8 cellular contexts compared by ENCODE assay signal in genomic region chr16:54957403-54957802, GRCh38. TPM values are rescaled to one million over a fixed set of nuclear protein-coding genes. Genes with fewer than 3 reads are reported as not detected.
DNase-seq lines count a peak whose midpoint lies in the region; ATAC-seq and TF ChIP-seq lines count a peak whose summit lies in the region.

No MANE protein-coding gene starts in this region.

- TF ChIP-seq CTCF in NB4 (IDR thresholded peaks at IDR 0.05; ENCODE audit: low read depth, low read length) (peak; percentile 75), breast epithelium (IDR thresholded peaks at IDR 0.05) (peak in 2 of 3 donors; percentile 27 to 37), gastrocnemius medialis (IDR thresholded peaks at IDR 0.05 in 4 of 5, conservative IDR thresholded peaks at IDR 0.05 in 1 of 5) (peak in 4 of 5 experiments; percentile 38 to 59 (median 41))

- H3K9me3 ChIP-seq in breast epithelium (no peaks in the 10 kb centered on the region), gastrocnemius medialis (no peaks in the 10 kb centered on the region)

- ATAC-seq in gastrocnemius medialis (no peak), HG02981 (IDR thresholded peaks at IDR 0.05; ENCODE audit: unreplicated experiment) (no peak)

- H3K27me3 ChIP-seq in breast epithelium (no peaks in the 10 kb centered on the region), gastrocnemius medialis (peaks cover 0 to 6% (median 0%) of the 10 kb centered on the region in 3 donors)

- in situ Hi-C loops in gastrocnemius medialis (cut with MboI; ENCODE audit: low sequenced_read_pairs in 4 of 4): loop anchor here in 1 of 4 donors (25.0 kb wide), 1 partner anchor 1020 kb away; no protein-coding TSS in a partner anchor

- H3K4me1 ChIP-seq in breast epithelium (no peaks in the 10 kb centered on the region), gastrocnemius medialis (no peaks in the 10 kb centered on the region)

- DNase-seq in activated CD8-positive, alpha-beta memory T cell treated with anti-CD3 and anti-CD28 coated beads, Interleukin-2, amount 50 U/mL, for 48 hours: peak; percentile 56
- DNase-seq in activated CD8-positive, alpha-beta memory T cell treated with anti-CD3 and anti-CD28 coated beads, Interleukin-2, amount 50 U/mL, for 4 hours: no peak
- DNase-seq in NB4 (ENCODE audit: low read depth): peak; percentile 80
- DNase-seq in breast epithelium (ENCODE audit: low spot score in 2 of 2): no peak
- DNase-seq in gastrocnemius medialis: no peak
- no peak for DNase-seq in GM19238 (ENCODE audit: insufficient read length, low spot score)
- DNase-seq in HuH-7 (ENCODE audit: low spot score): no peak

- TF ChIP-seq POLR2A in NB4 (IDR thresholded peaks at IDR 0.05; ENCODE audit: extremely low read depth, insufficient read length) (no peak), breast epithelium (IDR thresholded peaks at IDR 0.05) (no peak), gastrocnemius medialis (IDR thresholded peaks at IDR 0.05) (no peak)

- H3K36me3 ChIP-seq in breast epithelium: no peaks in the 10 kb centered on the region
- H3K36me3 ChIP-seq in gastrocnemius medialis: no peaks in the 10 kb centered on the region

- no peak overlapping the region for H3K27ac ChIP-seq in breast epithelium
- H3K27ac ChIP-seq in gastrocnemius medialis: no peak overlapping the region

- H3K4me3 ChIP-seq in NB4 (ENCODE audit: low read depth, low read length) (no peak overlapping the region), breast epithelium (no peak overlapping the region), gastrocnemius medialis (no peak overlapping the region)

- intact Hi-C loops in breast epithelium (cut with DNase I; ENCODE audit: low total_unique reads): no loop called here
- intact Hi-C loops in gastrocnemius medialis (cut with DNase I; ENCODE audit: low total_unique reads): no loop called here

RNA-seq across cellular contexts. Expression of gene IRX5, which starts 26.7 kb away (rescaled TPM):
- total RNA-seq in breast epithelium (100 to 1,000 TPM in 1 of 3 donors, 10 to 100 TPM in 2; 10.9 to 119 (median 59.0) TPM), gastrocnemius medialis (1 to 10 TPM in 3 of 4 donors, under 1 TPM in 1; 0.20 to 4.1 (median 2.6) TPM)

Comparison
In these comparisons a context has a peak if more than half of its experiments do, and no peak if none do; other contexts are left out.
1. DNase-seq: peak in activated CD8-positive, alpha-beta memory T cell treated with anti-CD3 and anti-CD28 coated beads, Interleukin-2, amount 50 U/mL, for 48 hours (single experiment) and NB4 (single experiment); none in activated CD8-positive, alpha-beta memory T cell treated with anti-CD3 and anti-CD28 coated beads, Interleukin-2, amount 50 U/mL, for 4 hours (single experiment), breast epithelium (0 of 2), gastrocnemius medialis (0 of 2), GM19238 (single experiment) and HuH-7 (single experiment).
2. Peak in every context shown above with its lines, with median percentiles within 50 percentile points of each other: CTCF ChIP-seq.